Comparison of ENCODE assay signal across 26 cellular contexts in genomic region chr11:71095294-71095850, GRCh38.
"Had no signal": no experiment of that assay in that cellular context is flagged by ENCODE, and none has a peak within 500 bp of the region (broad histone marks: within the 10 kb centered on the region; RNA-seq: fewer than 3 reads in every experiment).

No MANE protein-coding gene starts in this region.

- ATAC-seq: activated CD4-positive, alpha-beta T cell treated with anti-CD3 and anti-CD28 coated beads for 36 hours; activated T-cell treated with anti-CD3 and anti-CD28 coated beads, Interleukin-2, amount 50 U/mL, for 72 hours; Panc1; Right ventricle myocardium inferior had no signal

- H3K36me3 ChIP-seq: brain microvascular endothelial cell, WERI-Rb-1 had no signal

- H3K27me3 ChIP-seq: brain microvascular endothelial cell had no signal

- DNase-seq: activated CD4-positive, alpha-beta memory T cell treated with anti-CD3 and anti-CD28 coated beads, Interleukin-2, amount 10 ng/mL, durations not matched to agents 7 days and 5 days; activated CD4-positive, alpha-beta T cell treated with anti-CD3 and anti-CD28 coated beads for 36 hours; activated CD4-positive, alpha-beta T cell treated with anti-CD3 and anti-CD28 coated beads, Interleukin-2, amount 50 U/mL, for 1 hour; activated gamma-delta T cell treated with Interleukin-2 at 50 U/mL for 16 hours; activated naive CD4-positive, alpha-beta T cell treated with anti-CD3 and anti-CD28 coated beads, Interleukin-2, amount 10 ng/mL, durations not matched to agents 7 days and 5 days; activated naive CD8-positive, alpha-beta T cell treated with anti-CD3 and anti-CD28 coated beads for 36 hours; activated T-cell treated with anti-CD3 and anti-CD28 coated beads for 4 hours; activated T-cell treated with anti-CD3 and anti-CD28 coated beads, Interleukin-2, amount 50 U/mL, for 72 hours; brain microvascular endothelial cell; NCI-H1092 treated with DMSO at 0.1 percent for 48 hours; NCI-H1417 treated with DMSO at 0.1 percent for 48 hours; NCI-H1694; NCI-H2029; NCI-H2107; NCI-H2171 treated with DMSO at 0.1 percent for 48 hours; NCI-H226; NCI-H526 treated with DMSO at 0.1 percent for 48 hours; NK-92 treated with Interleukin-12 subunit alpha and Interleukin-12 subunit beta, amount 100 ng/mL, for 24 hours; OCI-M1; RPMI8226; SK-N-SH; T-helper 1 cell; WERI-Rb-1 had no signal

- H3K9me3 ChIP-seq: SK-N-SH had no signal

- H3K27ac ChIP-seq: brain microvascular endothelial cell, KMS-11, WERI-Rb-1 had no signal
